In the genomic region with DNA sequence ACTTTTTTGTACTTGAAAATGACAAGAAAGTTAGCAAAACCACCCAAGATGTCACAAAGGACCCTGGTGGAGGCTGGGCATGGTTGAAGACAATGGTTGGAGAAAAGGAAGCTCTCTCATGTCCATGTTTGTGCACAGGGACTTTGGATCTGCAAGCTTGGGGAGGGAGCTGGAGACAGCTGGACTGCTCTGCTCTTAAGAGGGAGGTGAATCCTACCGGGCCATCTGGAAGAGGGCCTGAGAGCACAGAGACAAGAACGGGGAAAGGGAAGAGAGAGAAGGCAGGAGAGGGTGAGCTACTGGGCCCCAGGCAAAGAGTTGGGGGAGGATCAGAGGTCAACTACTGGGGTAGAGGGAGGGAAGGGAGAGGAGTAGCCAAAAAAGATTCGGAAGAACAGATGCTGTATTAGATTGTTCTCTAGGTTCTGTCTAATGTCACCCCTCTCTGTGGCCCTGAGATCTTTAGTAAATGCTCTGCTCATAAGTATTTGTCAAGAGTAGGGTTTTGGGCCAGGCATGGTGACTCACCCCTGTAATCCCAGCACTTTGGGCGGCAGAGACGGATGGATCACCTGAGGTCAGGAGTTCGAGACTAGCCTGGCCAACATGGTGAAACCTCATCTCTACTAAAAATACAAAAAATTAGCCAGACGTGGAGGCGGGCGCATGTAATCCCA, we compare ENCODE assay signal across 1 cellular context.
A peak's percentile ranks its signal among the peaks of the same experiment; 100 is the strongest.
TF ChIP-seq lines count a peak whose summit lies in the region.

No MANE protein-coding gene starts in this region.

TF ChIP-seq in HEK293, 187 proteins besides CTCF, POLR2A, EP300 and RAD21 (continued from another document):
- TF ChIP-seq, protein P1, sequence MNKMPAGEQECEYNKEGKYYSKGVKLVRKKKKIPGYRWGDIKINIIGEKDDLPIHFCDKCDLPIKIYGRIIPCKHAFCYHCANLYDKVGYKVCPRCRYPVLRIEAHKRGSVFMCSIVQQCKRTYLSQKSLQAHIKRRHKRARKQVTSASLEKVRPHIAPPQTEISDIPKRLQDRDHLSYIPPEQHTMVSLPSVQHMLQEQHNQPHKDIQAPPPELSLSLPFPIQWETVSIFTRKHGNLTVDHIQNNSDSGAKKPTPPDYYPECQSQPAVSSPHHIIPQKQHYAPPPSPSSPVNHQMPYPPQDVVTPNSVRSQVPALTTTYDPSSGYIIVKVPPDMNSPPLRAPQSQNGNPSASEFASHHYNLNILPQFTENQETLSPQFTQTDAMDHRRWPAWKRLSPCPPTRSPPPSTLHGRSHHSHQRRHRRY (tag by site-specific recombination; IDR thresholded peaks at IDR 0.05) = no peak
- TF ChIP-seq ZNF341 (tag by site-specific recombination; IDR thresholded peaks at IDR 0.05; ENCODE audit: low read depth) = peak; percentile 60
